2 cellular contexts compared by ENCODE assay signal in genomic region chr17:28262123-28262745, GRCh38.
A peak's percentile ranks its signal among the peaks of the same experiment; 100 is the strongest.
TF ChIP-seq lines count a peak whose summit lies in the region.

No MANE protein-coding gene starts in this region.

TF ChIP-seq in HCT116, 20 proteins besides CTCF, POLR2A, EP300 and RAD21:
- peak; percentile 73 for TF ChIP-seq CBX3 (IDR thresholded peaks at IDR 0.05; ENCODE audit: low read depth)

TF ChIP-seq in GM12878, 131 proteins besides CTCF, POLR2A, EP300 and RAD21:
- TF ChIP-seq CBX5 (IDR thresholded peaks at IDR 0.05; ENCODE audit: low read depth) (0 out of 2 replicates have a peak, but pooled peaks have one; percentile 47), KLF5 (IDR thresholded peaks at IDR 0.05; ENCODE audit: partially characterized antibody) (peak; percentile 73)
